ENCODE assay signal across 11 cellular contexts in genomic region chrX:154729439-154729838, GRCh38. TPM values are rescaled to one million over a fixed set of nuclear protein-coding genes. Genes with fewer than 3 reads are reported as not detected.
DNase-seq lines count a peak whose midpoint lies in the region; ATAC-seq and TF ChIP-seq lines count a peak whose summit lies in the region.
"Had no signal": no experiment of that assay in that cellular context is flagged by ENCODE, and none has a peak within 500 bp of the region (broad histone marks: within the 10 kb centered on the region; RNA-seq: fewer than 3 reads in every experiment).

No MANE protein-coding gene starts in this region.

- no peaks in the 10 kb centered on the region for H3F3A ChIP-seq in smooth muscle cell (ENCODE audit: low read depth)

- H3K79me2 ChIP-seq in smooth muscle cell (ENCODE audit: low read depth) = no peaks in the 10 kb centered on the region

- peaks cover 89 to 93% of the 10 kb centered on the region in 2 donors for H3K4me1 Mint-ChIP-seq in natural killer cell

- no peak overlapping the region for H3K4me2 ChIP-seq in smooth muscle cell

- intact Hi-C loops in Right ventricle myocardium inferior (cut with DNase I) (no loop called here), cardiac septum (cut with DNase I) (no loop called here), natural killer cell (cut with micrococcal nuclease) (no loop called here), head of caudate nucleus (cut with DNase I) (no loop called here)

- H3K4me3 Mint-ChIP-seq in natural killer cell = peak overlapping the region; percentile 17

- H3K27ac ChIP-seq in coronary artery = peak overlapping the region; percentile 46 to 83
- no peak overlapping the region for H3K27ac ChIP-seq in smooth muscle cell (ENCODE audit: low read depth)

- no peaks in the 10 kb centered on the region for H3K9me3 Mint-ChIP-seq in natural killer cell

- DNase-seq in Right ventricle myocardium inferior (ENCODE audit: missing footprints) (no peak), cardiac septum (ENCODE audit: low spot score) (no peak), coronary artery (ENCODE audit: low spot score) (no peak), natural killer cell (no peak), NCI-H128 (lab: John Stamatoyannopoulos, UW; ENCODE audit: unreplicated experiment) (no peak), NCI-H446 treated with DMSO at 0.1 percent for 48 hours (lab: John Stamatoyannopoulos, UW) (no peak), smooth muscle cell (lab: John Stamatoyannopoulos, UW; ENCODE audit: unreplicated experiment) (no peak), head of caudate nucleus (no peak)
- DNase-seq: activated CD4-positive, alpha-beta T cell treated with anti-CD3 and anti-CD28 coated beads for 4 hours; NCI-H187 treated with DMSO at 0.1 percent for 48 hours had no signal

- no peaks in the 10 kb centered on the region for H3K9me3 ChIP-seq in smooth muscle cell (replicated peaks; ENCODE audit: low read depth)

- 49% methylated on average over 3 of the region's 3 CpGs for WGBS in smooth muscle cell (ENCODE audit: low lambda C conversion rate)

- H3K27ac Mint-ChIP-seq in natural killer cell = peak overlapping the region; percentile 86 to 87
- H3K27ac Mint-ChIP-seq: progenitor cell of endocrine pancreas had no signal

- ATAC-seq in Right ventricle myocardium inferior (peak; percentile 59), natural killer cell (no peak)

- no peaks in the 10 kb centered on the region for H3K4me1 ChIP-seq in smooth muscle cell (ENCODE audit: low read depth)

- no peaks in the 10 kb centered on the region for H4K20me1 ChIP-seq in smooth muscle cell (ENCODE audit: low read depth)

- no peaks in the 10 kb centered on the region for H3K27me3 ChIP-seq in smooth muscle cell (ENCODE audit: low read depth)

- H2AFZ ChIP-seq in smooth muscle cell (ENCODE audit: low read depth) = no peak overlapping the region

- H3K36me3 ChIP-seq in smooth muscle cell (ENCODE audit: low read depth) = no peaks in the 10 kb centered on the region

- TF ChIP-seq CTCF in coronary artery (IDR thresholded peaks at IDR 0.05) (no peak), natural killer cell (IDR thresholded peaks at IDR 0.05) (no peak), smooth muscle cell (IDR thresholded peaks at IDR 0.05; ENCODE audit: borderline replicate concordance, insufficient read depth, poor library complexity, severe bottlenecking) (no peak)

- H3K4me3 ChIP-seq in coronary artery (no peak overlapping the region), smooth muscle cell (no peak overlapping the region)

- no peaks in the 10 kb centered on the region for H3K36me3 Mint-ChIP-seq in natural killer cell

- H3K9ac ChIP-seq in smooth muscle cell (ENCODE audit: low read depth) = no peak overlapping the region

- no peaks in the 10 kb centered on the region for H3K27me3 Mint-ChIP-seq in natural killer cell (ENCODE audit: low read depth in 2 of 2)

RNA-seq across cellular contexts. Expression of gene GAB3, which starts 21.4 kb away (rescaled TPM):
- 12.1 TPM for total RNA-seq in Right ventricle myocardium inferior
- 17.7 TPM for total RNA-seq in cardiac septum
- total RNA-seq in natural killer cell = 10 to 100 TPM; 55.6 to 89.8 (median 77.4) TPM
- total RNA-seq in smooth muscle cell = 0.63 and 0.72 TPM in 2 replicates
- 0.39 and 0.80 TPM in 2 replicates for polyA plus RNA-seq in smooth muscle cell

RNA-seq across cellular contexts. Expression of gene DKC1, which starts 33.2 kb away (rescaled TPM):
- 19.7 TPM for total RNA-seq in Right ventricle myocardium inferior
- total RNA-seq in cardiac septum = 22.4 TPM
- total RNA-seq in natural killer cell = 10 to 100 TPM; 41.8 to 54.3 (median 53.9) TPM
- total RNA-seq in smooth muscle cell = 18.7 and 23.4 TPM in 2 replicates
- 31.2 and 35.1 TPM in 2 replicates for polyA plus RNA-seq in smooth muscle cell
